ENCODE assay signal across 16 cellular contexts in genomic region chr11:128512478-128513127, GRCh38.
DNase-seq lines count a peak whose midpoint lies in the region; ATAC-seq and TF ChIP-seq lines count a peak whose summit lies in the region.
"Had no signal": no experiment of that assay in that cellular context is flagged by ENCODE, and none has a peak within 500 bp of the region (broad histone marks: within the 10 kb centered on the region; RNA-seq: fewer than 3 reads in every experiment).

No MANE protein-coding gene starts in this region.

- peak overlapping the region; percentile 99 for H3K27ac Mint-ChIP-seq in activated CD8-positive, alpha-beta memory T cell treated with anti-CD3 and anti-CD28 coated beads, Interleukin-2, amount 10 ng/mL, durations not matched to agents 7 days and 5 days
- H3K27ac Mint-ChIP-seq in activated B cell treated with CpG ODN at 0.5 μM for 24 hours = peak overlapping the region; percentile 43

- peak overlapping the region in 2 of 4 donors; percentile 7 for H3K4me3 ChIP-seq in stomach
- H3K4me3 ChIP-seq: A549 had no signal

- H3K27me3 Mint-ChIP-seq in activated CD8-positive, alpha-beta memory T cell treated with anti-CD3 and anti-CD28 coated beads, Interleukin-2, amount 10 ng/mL, durations not matched to agents 7 days and 5 days = no peaks in the 10 kb centered on the region
- H3K27me3 Mint-ChIP-seq in activated B cell treated with CpG ODN at 0.5 μM for 24 hours = no peaks in the 10 kb centered on the region

- no peak for TF ChIP-seq CTCF in activated B cell treated with CpG ODN at 0.5 μM for 24 hours (IDR thresholded peaks at IDR 0.05)
- no peak for TF ChIP-seq CTCF in stomach (IDR thresholded peaks at IDR 0.05)

- peaks cover 90% of the 10 kb centered on the region for H3K36me3 Mint-ChIP-seq in activated CD8-positive, alpha-beta memory T cell treated with anti-CD3 and anti-CD28 coated beads, Interleukin-2, amount 10 ng/mL, durations not matched to agents 7 days and 5 days
- H3K36me3 Mint-ChIP-seq in activated B cell treated with CpG ODN at 0.5 μM for 24 hours (ENCODE audit: low read depth) = peaks cover 85% of the 10 kb centered on the region

- H3K9me3 Mint-ChIP-seq in activated CD8-positive, alpha-beta memory T cell treated with anti-CD3 and anti-CD28 coated beads, Interleukin-2, amount 10 ng/mL, durations not matched to agents 7 days and 5 days (ENCODE audit: low read depth) = no peaks in the 10 kb centered on the region
- no peaks in the 10 kb centered on the region for H3K9me3 Mint-ChIP-seq in activated B cell treated with CpG ODN at 0.5 μM for 24 hours

- peak overlapping the region in 3 of 5 donors; percentile 3 to 96 (median 46) for H3K27ac ChIP-seq in stomach
- H3K27ac ChIP-seq: brain microvascular endothelial cell had no signal

- intact Hi-C loops in activated B cell treated with CpG ODN at 0.5 μM for 24 hours (cut with micrococcal nuclease) = no loop called here
- intact Hi-C loops in stomach (cut with DNase I; ENCODE audit: low total_unique reads) = no loop called here

- DNase-seq in activated CD8-positive, alpha-beta memory T cell treated with anti-CD3 and anti-CD28 coated beads, Interleukin-2, amount 10 ng/mL, durations not matched to agents 7 days and 5 days = peak; percentile 75
- DNase-seq in activated CD8-positive, alpha-beta memory T cell treated with anti-CD3 and anti-CD28 coated beads for 24 hours = no peak
- no peak for DNase-seq in activated B cell treated with CpG ODN at 0.5 μM for 24 hours
- peak; percentile 41 for DNase-seq in effector CD4-positive, alpha-beta T cell
- DNase-seq in stomach = no peak
- no peak for DNase-seq in HPDE6-E6E7 (ENCODE audit: extremely low spot score)
- DNase-seq in nucleus accumbens (lab: John Stamatoyannopoulos, UW) = no peak
- DNase-seq: brain microvascular endothelial cell, DMS 273 treated with DMSO at 0.1 percent for 48 hours, HCEC 1CT, NCI-H1436, NCI-H82, SK-N-SH had no signal

- H3K27me3 ChIP-seq in stomach = no peaks in the 10 kb centered on the region
- H3K27me3 ChIP-seq: brain microvascular endothelial cell had no signal

- H3K4me3 Mint-ChIP-seq in activated CD8-positive, alpha-beta memory T cell treated with anti-CD3 and anti-CD28 coated beads, Interleukin-2, amount 10 ng/mL, durations not matched to agents 7 days and 5 days = peak overlapping the region; percentile 99
- H3K4me3 Mint-ChIP-seq in activated B cell treated with CpG ODN at 0.5 μM for 24 hours = peak overlapping the region; percentile 11

- CTCF ChIA-PET in activated CD8-positive, alpha-beta memory T cell treated with anti-CD3 and anti-CD28 coated beads, Interleukin-2, amount 10 ng/mL, durations not matched to agents 7 days and 5 days (lab: Charles Lee) = interaction anchor here (0.9 to 5.4 kb wide), 16 partner anchors 9 to 340 kb away, joined by 3 to 34 read pairs (median 5); no protein-coding TSS in a partner anchor
- CTCF ChIA-PET in activated B cell treated with CpG ODN at 0.5 μM for 24 hours (lab: Charles Lee) = interaction anchor here (0.9 to 1.4 kb wide), 2 partner anchors 38 to 119 kb away, joined by 3 to 4 read pairs; no protein-coding TSS in a partner anchor

- WGBS in stomach, 5 donors = 70 to 78% (median 72%) methylated on average over 13 to 14 of the region's 14 CpGs

- no peaks in the 10 kb centered on the region for H3K9me3 ChIP-seq in stomach
- H3K9me3 ChIP-seq: A549, SK-N-SH had no signal

- H3K4me1 Mint-ChIP-seq in activated CD8-positive, alpha-beta memory T cell treated with anti-CD3 and anti-CD28 coated beads, Interleukin-2, amount 10 ng/mL, durations not matched to agents 7 days and 5 days = peaks cover 89% of the 10 kb centered on the region
- peaks cover 100% of the 10 kb centered on the region for H3K4me1 Mint-ChIP-seq in activated B cell treated with CpG ODN at 0.5 μM for 24 hours

- no peak for TF ChIP-seq EP300 in stomach (IDR thresholded peaks at IDR 0.05)

- H3K4me1 ChIP-seq in stomach = peaks cover 32 to 98% (median 76%) of the 10 kb centered on the region in 4 donors

- POLR2A ChIA-PET in activated B cell treated with CpG ODN at 0.5 μM for 24 hours (lab: Charles Lee) = interaction anchor here (0.9 to 12.7 kb wide), 7 partner anchors 7 to 123 kb away, joined by 3 to 221 read pairs (median 5); no protein-coding TSS in a partner anchor

- ATAC-seq in activated CD8-positive, alpha-beta memory T cell treated with anti-CD3 and anti-CD28 coated beads, Interleukin-2, amount 10 ng/mL, durations not matched to agents 7 days and 5 days = peak; percentile 54
- no peak for ATAC-seq in activated B cell treated with CpG ODN at 0.5 μM for 24 hours (ENCODE audit: low read depth)
- no peak for ATAC-seq in GM19328 (IDR thresholded peaks at IDR 0.05; ENCODE audit: unreplicated experiment)
- ATAC-seq: A549, sciatic nerve had no signal

- TF ChIP-seq POLR2A in stomach (IDR thresholded peaks at IDR 0.05) = no peak

- H3K36me3 ChIP-seq in stomach = peaks cover 0 to 10% (median 5%) of the 10 kb centered on the region in 4 donors

Comparison
In these comparisons a context has a peak if more than half of its experiments do, and no peak if none do; other contexts are left out.
1. DNase-seq: peak in activated CD8-positive, alpha-beta memory T cell treated with anti-CD3 and anti-CD28 coated beads, Interleukin-2, amount 10 ng/mL, durations not matched to agents 7 days and 5 days (single experiment) and effector CD4-positive, alpha-beta T cell (single experiment); none in activated CD8-positive, alpha-beta memory T cell treated with anti-CD3 and anti-CD28 coated beads for 24 hours (single experiment), activated B cell treated with CpG ODN at 0.5 μM for 24 hours (single experiment), stomach (single experiment), HPDE6-E6E7 (single experiment) and nucleus accumbens (0 of 56).